23 cellular contexts compared by ENCODE assay signal in the genomic region with DNA sequence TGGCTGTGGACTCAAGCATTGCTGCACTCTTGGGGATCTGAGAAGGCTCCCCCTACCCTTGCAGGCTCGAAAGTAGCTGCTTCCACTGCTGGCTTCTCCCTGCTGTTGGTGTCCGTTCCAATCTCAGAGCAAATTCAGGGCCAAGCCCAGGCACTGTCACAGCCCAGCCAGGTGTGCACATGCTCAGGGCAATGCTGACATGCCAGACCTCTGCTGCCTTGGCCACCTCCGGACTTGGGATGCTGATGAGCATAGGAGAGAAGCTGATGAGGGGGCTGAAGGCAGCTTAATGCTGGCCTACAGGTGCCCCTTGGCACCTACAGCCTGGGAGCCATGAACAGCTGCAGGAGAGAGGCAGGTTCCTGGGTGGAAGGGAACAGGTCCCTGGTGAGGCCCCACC.
"Had no signal": no experiment of that assay in that cellular context is flagged by ENCODE, and none has a peak within 500 bp of the region (broad histone marks: within the 10 kb centered on the region; RNA-seq: fewer than 3 reads in every experiment).

No MANE protein-coding gene starts in this region.

- H3K27me3 ChIP-seq: colonic mucosa, dorsolateral prefrontal cortex, esophagus muscularis mucosa, esophagus squamous epithelium, foreskin keratinocyte, gastrocnemius medialis, gastroesophageal sphincter, heart left ventricle had no signal

- H3K27me3 Mint-ChIP-seq: dendritic cell treated with granulocyte-macrophage colony-stimulating factor and Interleukin-4, amounts not matched to agents 40 ng/mL and 50 ng/mL, for 4 days; effector memory CD8-positive, alpha-beta T cell had no signal

- H3K4me1 ChIP-seq: colonic mucosa, esophagus squamous epithelium, foreskin keratinocyte, gastrocnemius medialis, heart left ventricle had no signal

- H3K4me3 ChIP-seq: colonic mucosa, coronary artery, dorsolateral prefrontal cortex, esophagus muscularis mucosa, esophagus squamous epithelium, gastrocnemius medialis, gastroesophageal sphincter, heart left ventricle had no signal

- H3K9me3 ChIP-seq: colonic mucosa, esophagus muscularis mucosa, gastrocnemius medialis, gastroesophageal sphincter, heart left ventricle had no signal

- H3K27ac Mint-ChIP-seq: dendritic cell treated with granulocyte-macrophage colony-stimulating factor and Interleukin-4, amounts not matched to agents 40 ng/mL and 50 ng/mL, for 4 days; effector memory CD8-positive, alpha-beta T cell; endodermal cell had no signal

- H3K27ac ChIP-seq: colonic mucosa, coronary artery, dorsolateral prefrontal cortex, epithelial cell of prostate, esophagus muscularis mucosa, esophagus squamous epithelium, foreskin keratinocyte, gastrocnemius medialis, gastroesophageal sphincter, heart left ventricle had no signal

- H3K36me3 ChIP-seq: colonic mucosa, esophagus muscularis mucosa, esophagus squamous epithelium, gastrocnemius medialis, gastroesophageal sphincter, heart left ventricle had no signal

- H3K9me3 Mint-ChIP-seq: endodermal cell had no signal

- DNase-seq: colonic mucosa; cortex of kidney; dermis blood vessel endothelial cell; dorsolateral prefrontal cortex; effector CD4-positive, alpha-beta T cell; effector CD8-positive, alpha-beta T cell; effector memory CD4-positive, alpha-beta T cell; effector memory CD8-positive, alpha-beta T cell; erythroblast; esophagus squamous epithelium; foreskin keratinocyte; foreskin melanocyte; gastrocnemius medialis; glutamatergic neuron; head of caudate nucleus had no signal

- H3K4me3 Mint-ChIP-seq: dendritic cell treated with granulocyte-macrophage colony-stimulating factor and Interleukin-4, amounts not matched to agents 40 ng/mL and 50 ng/mL, for 4 days; effector memory CD8-positive, alpha-beta T cell; endodermal cell had no signal

- ATAC-seq: effector memory CD8-positive, alpha-beta T cell; esophagus mucosa; foreskin keratinocyte; gastrocnemius medialis; gastroesophageal sphincter; heart left ventricle had no signal
